ENCODE assay signal across 16 cellular contexts in the genomic region with DNA sequence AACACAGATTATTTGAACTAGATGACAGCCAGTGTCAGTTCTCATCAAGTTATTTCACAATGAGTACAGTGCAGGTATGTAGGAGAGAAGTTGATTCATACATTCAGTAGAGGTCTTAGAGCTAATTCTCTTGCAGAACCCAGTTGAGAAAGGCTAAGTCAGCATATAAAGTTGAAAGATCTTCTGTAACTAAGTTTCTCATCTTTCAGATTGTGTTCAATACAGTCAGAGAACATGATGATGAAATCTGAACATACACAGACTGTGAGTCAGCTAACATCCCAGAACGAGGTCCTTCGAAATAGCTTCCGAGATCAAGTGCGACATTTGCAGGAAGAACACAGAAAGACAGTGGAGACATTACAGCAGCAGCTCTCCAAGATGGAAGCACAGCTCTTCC. TPM values are rescaled to one million over a fixed set of nuclear protein-coding genes. Genes with fewer than 3 reads are reported as not detected.
A peak's percentile ranks its signal among the peaks of the same experiment; 100 is the strongest.
DNase-seq lines count a peak whose midpoint lies in the region; ATAC-seq and TF ChIP-seq lines count a peak whose summit lies in the region.
"Had no signal": no experiment of that assay in that cellular context is flagged by ENCODE, and none has a peak within 500 bp of the region (broad histone marks: within the 10 kb centered on the region; RNA-seq: fewer than 3 reads in every experiment).

No MANE protein-coding gene starts in this region.

- DNase-seq in AG09309 (ENCODE audit: low read depth) (peak; percentile 76), LHCN-M2 (ENCODE audit: low read depth) (peak; percentile 90), choroid plexus epithelial cell (ENCODE audit: low read depth) (peak; percentile 98), myocyte (ENCODE audit: low read depth) (peak; percentile 73), NCI-H1694 (lab: John Stamatoyannopoulos, UW) (no peak), OCI-M1 (lab: John Stamatoyannopoulos, UW) (no peak)
- DNase-seq: activated CD4-positive, alpha-beta T cell treated with anti-CD3 and anti-CD28 coated beads for 1 hour; body of pancreas; hippocampal formation; naive thymus-derived CD8-positive, alpha-beta T cell; NCI-H1436 treated with DMSO at 0.1 percent for 48 hours; Peyer's patch; stimulated activated CD4-positive, alpha-beta T cell treated with anti-CD3 and anti-CD28 coated beads, Interleukin-4, amount 100 ng/mL, for 1 hour; testis had no signal

- H3K4me3 ChIP-seq in AG09309 (ENCODE audit: control insufficient read depth, low read depth, low read length) (no peak overlapping the region), choroid plexus epithelial cell (ENCODE audit: low read depth, low read length) (no peak overlapping the region)
- H3K4me3 ChIP-seq: body of pancreas, Peyer's patch, testis had no signal

- no peak for ATAC-seq in GM19395 (IDR thresholded peaks at IDR 0.05; ENCODE audit: unreplicated experiment)
- no peak for ATAC-seq in HG02981 (IDR thresholded peaks at IDR 0.05; ENCODE audit: unreplicated experiment)
- ATAC-seq: body of pancreas; naive thymus-derived CD8-positive, alpha-beta T cell had no signal

- TF ChIP-seq CTCF in AG09309 (IDR thresholded peaks at IDR 0.05; ENCODE audit: control insufficient read depth, insufficient read depth, low read depth, low read length, missing control alignments) = no peak
- TF ChIP-seq CTCF in choroid plexus epithelial cell (conservative IDR thresholded peaks at IDR 0.05; ENCODE audit: low read depth, low read length) = peak; percentile 39

RNA-seq across cellular contexts. Expression of a gene that starts 41.9 kb away (rescaled TPM):
- total RNA-seq in LHCN-M2 (2014; rRNA removed) = 112 and 198 TPM in 2 replicates
- polyA plus RNA-seq in LHCN-M2 (2012) = 72.1 TPM
- 185 and 201 TPM in 2 replicates for total RNA-seq in myocyte
- 112 TPM for polyA plus RNA-seq in myocyte (2012)

RNA-seq across cellular contexts. Expression of a gene that starts 43.4 kb away (rescaled TPM):
- 11.7 and 18.0 TPM in 2 replicates for total RNA-seq in LHCN-M2 (2014; rRNA removed)
- polyA plus RNA-seq in LHCN-M2 (2012) = 4.3 TPM
- 17.9 and 21.9 TPM in 2 replicates for total RNA-seq in myocyte
- 7.5 TPM for polyA plus RNA-seq in myocyte (2012)

Comparison
In these comparisons a context has a peak if more than half of its experiments do, and no peak if none do; other contexts are left out.
1. DNase-seq: peak in AG09309 (single experiment), LHCN-M2 (single experiment), choroid plexus epithelial cell (single experiment) and myocyte (single experiment); none in NCI-H1694 (single experiment) and OCI-M1 (single experiment).